1 cellular context compared by ENCODE assay signal in the genomic region with DNA sequence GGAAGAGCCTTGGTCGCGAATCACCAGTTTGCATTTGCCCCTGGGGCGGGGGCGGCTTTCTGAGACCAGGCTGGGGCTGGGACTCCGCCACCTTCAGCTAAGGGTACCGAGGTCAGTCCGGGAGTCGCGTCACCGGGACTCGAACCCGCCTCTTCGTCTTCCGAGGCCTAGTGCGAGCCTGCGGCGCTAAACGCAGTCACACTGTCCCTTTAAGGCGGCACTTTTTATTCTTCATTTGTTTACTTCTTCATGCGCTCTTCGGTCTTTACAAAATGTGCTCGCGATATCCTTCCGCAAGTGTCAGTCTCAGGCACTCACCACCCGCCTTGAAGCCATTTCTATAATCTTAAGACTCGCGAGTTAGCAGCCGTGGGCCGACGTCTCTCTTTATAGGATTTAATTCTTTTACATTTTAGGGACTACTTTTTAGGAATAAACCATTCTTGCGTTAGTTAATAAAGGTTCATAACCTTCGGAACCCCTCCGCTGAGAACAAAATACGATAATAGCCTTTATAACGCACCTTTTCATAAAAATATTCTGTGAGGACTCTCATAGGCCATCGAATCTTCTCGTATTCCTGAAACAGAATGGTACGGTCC.
A peak's percentile ranks its signal among the peaks of the same experiment; 100 is the strongest.
TF ChIP-seq lines count a peak whose summit lies in the region.

No MANE protein-coding gene starts in this region.

TF ChIP-seq in HepG2, 621 proteins besides CTCF, POLR2A, EP300 and RAD21 (continued from another document and continues in another):
- TF ChIP-seq, protein P1, sequence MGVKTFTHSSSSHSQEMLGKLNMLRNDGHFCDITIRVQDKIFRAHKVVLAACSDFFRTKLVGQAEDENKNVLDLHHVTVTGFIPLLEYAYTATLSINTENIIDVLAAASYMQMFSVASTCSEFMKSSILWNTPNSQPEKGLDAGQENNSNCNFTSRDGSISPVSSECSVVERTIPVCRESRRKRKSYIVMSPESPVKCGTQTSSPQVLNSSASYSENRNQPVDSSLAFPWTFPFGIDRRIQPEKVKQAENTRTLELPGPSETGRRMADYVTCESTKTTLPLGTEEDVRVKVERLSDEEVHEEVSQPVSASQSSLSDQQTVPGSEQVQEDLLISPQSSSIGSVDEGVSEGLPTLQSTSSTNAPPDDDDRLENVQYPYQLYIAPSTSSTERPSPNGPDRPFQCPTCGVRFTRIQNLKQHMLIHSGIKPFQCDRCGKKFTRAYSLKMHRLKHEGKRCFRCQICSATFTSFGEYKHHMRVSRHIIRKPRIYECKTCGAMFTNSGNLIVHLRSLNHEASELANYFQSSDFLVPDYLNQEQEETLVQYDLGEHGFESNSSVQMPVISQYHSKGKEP (CRISPR knock-in tag; IDR thresholded peaks at IDR 0.05), result 0 out of 2 replicates have a peak, but pooled peaks have one; percentile 11
- TF ChIP-seq ZFP62 (CRISPR knock-in tag; IDR thresholded peaks at IDR 0.05) (no peak), ZNF615 (CRISPR knock-in tag; IDR thresholded peaks at IDR 0.05; ENCODE audit: borderline replicate concordance) (0 out of 2 replicates have a peak, but pooled peaks have one; percentile 78), YY1 (IDR thresholded peaks at IDR 0.05; ENCODE audit: insufficient read depth, insufficient replicate concordance, low read depth, low read length) (peak; percentile 61), ZBTB7A (CRISPR knock-in tag; IDR thresholded peaks at IDR 0.05) (peak; percentile 81), MAFG (CRISPR knock-in tag; IDR thresholded peaks at IDR 0.05) (no peak), ZNF614 (CRISPR knock-in tag; IDR thresholded peaks at IDR 0.05; ENCODE audit: borderline replicate concordance) (no peak), AKAP8 (CRISPR knock-in tag; IDR thresholded peaks at IDR 0.05) (no peak), ARHGAP35 (CRISPR knock-in tag; IDR thresholded peaks at IDR 0.05; ENCODE audit: borderline replicate concordance) (0 out of 2 replicates have a peak, but pooled peaks have one; percentile 5), NR1H2 (CRISPR knock-in tag; IDR thresholded peaks at IDR 0.05; ENCODE audit: borderline replicate concordance, low read depth) (no peak), HOXD1 (CRISPR knock-in tag; IDR thresholded peaks at IDR 0.05) (0 out of 2 replicates have a peak, but pooled peaks have one; percentile 70), FOXA1 (IDR thresholded peaks at IDR 0.05) (0 out of 2 replicates have a peak, but pooled peaks have one; percentile 60), FOXA1 (CRISPR knock-in tag; IDR thresholded peaks at IDR 0.05) (peak; percentile 96), ZNF709 (CRISPR knock-in tag; IDR thresholded peaks at IDR 0.05) (no peak; the same call in 1 of the 2 replicates), ZNF160 (CRISPR knock-in tag; IDR thresholded peaks at IDR 0.05) (no peak)
- TF ChIP-seq, protein P2, sequence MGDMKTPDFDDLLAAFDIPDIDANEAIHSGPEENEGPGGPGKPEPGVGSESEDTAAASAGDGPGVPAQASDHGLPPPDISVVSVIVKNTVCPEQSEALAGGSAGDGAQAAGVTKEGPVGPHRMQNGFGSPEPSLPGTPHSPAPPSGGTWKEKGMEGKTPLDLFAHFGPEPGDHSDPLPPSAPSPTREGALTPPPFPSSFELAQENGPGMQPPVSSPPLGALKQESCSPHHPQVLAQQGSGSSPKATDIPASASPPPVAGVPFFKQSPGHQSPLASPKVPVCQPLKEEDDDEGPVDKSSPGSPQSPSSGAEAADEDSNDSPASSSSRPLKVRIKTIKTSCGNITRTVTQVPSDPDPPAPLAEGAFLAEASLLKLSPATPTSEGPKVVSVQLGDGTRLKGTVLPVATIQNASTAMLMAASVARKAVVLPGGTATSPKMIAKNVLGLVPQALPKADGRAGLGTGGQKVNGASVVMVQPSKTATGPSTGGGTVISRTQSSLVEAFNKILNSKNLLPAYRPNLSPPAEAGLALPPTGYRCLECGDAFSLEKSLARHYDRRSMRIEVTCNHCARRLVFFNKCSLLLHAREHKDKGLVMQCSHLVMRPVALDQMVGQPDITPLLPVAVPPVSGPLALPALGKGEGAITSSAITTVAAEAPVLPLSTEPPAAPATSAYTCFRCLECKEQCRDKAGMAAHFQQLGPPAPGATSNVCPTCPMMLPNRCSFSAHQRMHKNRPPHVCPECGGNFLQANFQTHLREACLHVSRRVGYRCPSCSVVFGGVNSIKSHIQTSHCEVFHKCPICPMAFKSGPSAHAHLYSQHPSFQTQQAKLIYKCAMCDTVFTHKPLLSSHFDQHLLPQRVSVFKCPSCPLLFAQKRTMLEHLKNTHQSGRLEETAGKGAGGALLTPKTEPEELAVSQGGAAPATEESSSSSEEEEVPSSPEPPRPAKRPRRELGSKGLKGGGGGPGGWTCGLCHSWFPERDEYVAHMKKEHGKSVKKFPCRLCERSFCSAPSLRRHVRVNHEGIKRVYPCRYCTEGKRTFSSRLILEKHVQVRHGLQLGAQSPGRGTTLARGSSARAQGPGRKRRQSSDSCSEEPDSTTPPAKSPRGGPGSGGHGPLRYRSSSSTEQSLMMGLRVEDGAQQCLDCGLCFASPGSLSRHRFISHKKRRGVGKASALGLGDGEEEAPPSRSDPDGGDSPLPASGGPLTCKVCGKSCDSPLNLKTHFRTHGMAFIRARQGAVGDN (CRISPR knock-in tag; IDR thresholded peaks at IDR 0.05), result peak; percentile 36
- TF ChIP-seq, protein P3, sequence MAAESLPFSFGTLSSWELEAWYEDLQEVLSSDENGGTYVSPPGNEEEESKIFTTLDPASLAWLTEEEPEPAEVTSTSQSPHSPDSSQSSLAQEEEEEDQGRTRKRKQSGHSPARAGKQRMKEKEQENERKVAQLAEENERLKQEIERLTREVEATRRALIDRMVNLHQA (CRISPR knock-in tag; IDR thresholded peaks at IDR 0.05), result no peak
- TF ChIP-seq, protein P4, sequence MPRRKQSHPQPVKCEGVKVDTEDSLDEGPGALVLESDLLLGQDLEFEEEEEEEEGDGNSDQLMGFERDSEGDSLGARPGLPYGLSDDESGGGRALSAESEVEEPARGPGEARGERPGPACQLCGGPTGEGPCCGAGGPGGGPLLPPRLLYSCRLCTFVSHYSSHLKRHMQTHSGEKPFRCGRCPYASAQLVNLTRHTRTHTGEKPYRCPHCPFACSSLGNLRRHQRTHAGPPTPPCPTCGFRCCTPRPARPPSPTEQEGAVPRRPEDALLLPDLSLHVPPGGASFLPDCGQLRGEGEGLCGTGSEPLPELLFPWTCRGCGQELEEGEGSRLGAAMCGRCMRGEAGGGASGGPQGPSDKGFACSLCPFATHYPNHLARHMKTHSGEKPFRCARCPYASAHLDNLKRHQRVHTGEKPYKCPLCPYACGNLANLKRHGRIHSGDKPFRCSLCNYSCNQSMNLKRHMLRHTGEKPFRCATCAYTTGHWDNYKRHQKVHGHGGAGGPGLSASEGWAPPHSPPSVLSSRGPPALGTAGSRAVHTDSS (CRISPR knock-in tag; conservative IDR thresholded peaks at IDR 0.05), result 0 out of 2 replicates have a peak, but pooled peaks have one; percentile 19
- TF ChIP-seq, protein P5, sequence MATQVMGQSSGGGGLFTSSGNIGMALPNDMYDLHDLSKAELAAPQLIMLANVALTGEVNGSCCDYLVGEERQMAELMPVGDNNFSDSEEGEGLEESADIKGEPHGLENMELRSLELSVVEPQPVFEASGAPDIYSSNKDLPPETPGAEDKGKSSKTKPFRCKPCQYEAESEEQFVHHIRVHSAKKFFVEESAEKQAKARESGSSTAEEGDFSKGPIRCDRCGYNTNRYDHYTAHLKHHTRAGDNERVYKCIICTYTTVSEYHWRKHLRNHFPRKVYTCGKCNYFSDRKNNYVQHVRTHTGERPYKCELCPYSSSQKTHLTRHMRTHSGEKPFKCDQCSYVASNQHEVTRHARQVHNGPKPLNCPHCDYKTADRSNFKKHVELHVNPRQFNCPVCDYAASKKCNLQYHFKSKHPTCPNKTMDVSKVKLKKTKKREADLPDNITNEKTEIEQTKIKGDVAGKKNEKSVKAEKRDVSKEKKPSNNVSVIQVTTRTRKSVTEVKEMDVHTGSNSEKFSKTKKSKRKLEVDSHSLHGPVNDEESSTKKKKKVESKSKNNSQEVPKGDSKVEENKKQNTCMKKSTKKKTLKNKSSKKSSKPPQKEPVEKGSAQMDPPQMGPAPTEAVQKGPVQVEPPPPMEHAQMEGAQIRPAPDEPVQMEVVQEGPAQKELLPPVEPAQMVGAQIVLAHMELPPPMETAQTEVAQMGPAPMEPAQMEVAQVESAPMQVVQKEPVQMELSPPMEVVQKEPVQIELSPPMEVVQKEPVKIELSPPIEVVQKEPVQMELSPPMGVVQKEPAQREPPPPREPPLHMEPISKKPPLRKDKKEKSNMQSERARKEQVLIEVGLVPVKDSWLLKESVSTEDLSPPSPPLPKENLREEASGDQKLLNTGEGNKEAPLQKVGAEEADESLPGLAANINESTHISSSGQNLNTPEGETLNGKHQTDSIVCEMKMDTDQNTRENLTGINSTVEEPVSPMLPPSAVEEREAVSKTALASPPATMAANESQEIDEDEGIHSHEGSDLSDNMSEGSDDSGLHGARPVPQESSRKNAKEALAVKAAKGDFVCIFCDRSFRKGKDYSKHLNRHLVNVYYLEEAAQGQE (IDR thresholded peaks at IDR 0.05; ENCODE audit: borderline replicate concordance in 1 of 2, low read depth in 1 of 2, low read length in 2 of 2), result peak in 1 of 2 experiments; percentile 52; a peak in 1 of 4 replicates
- TF ChIP-seq, protein P6, sequence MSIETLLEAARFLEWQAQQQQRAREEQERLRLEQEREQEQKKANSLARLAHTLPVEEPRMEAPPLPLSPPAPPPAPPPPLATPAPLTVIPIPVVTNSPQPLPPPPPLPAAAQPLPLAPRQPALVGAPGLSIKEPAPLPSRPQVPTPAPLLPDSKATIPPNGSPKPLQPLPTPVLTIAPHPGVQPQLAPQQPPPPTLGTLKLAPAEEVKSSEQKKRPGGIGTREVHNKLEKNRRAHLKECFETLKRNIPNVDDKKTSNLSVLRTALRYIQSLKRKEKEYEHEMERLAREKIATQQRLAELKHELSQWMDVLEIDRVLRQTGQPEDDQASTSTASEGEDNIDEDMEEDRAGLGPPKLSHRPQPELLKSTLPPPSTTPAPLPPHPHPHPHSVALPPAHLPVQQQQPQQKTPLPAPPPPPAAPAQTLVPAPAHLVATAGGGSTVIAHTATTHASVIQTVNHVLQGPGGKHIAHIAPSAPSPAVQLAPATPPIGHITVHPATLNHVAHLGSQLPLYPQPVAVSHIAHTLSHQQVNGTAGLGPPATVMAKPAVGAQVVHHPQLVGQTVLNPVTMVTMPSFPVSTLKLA (IDR thresholded peaks at IDR 0.05), result 0 out of 2 replicates have a peak, but pooled peaks have one; percentile 11
- TF ChIP-seq, protein P7, sequence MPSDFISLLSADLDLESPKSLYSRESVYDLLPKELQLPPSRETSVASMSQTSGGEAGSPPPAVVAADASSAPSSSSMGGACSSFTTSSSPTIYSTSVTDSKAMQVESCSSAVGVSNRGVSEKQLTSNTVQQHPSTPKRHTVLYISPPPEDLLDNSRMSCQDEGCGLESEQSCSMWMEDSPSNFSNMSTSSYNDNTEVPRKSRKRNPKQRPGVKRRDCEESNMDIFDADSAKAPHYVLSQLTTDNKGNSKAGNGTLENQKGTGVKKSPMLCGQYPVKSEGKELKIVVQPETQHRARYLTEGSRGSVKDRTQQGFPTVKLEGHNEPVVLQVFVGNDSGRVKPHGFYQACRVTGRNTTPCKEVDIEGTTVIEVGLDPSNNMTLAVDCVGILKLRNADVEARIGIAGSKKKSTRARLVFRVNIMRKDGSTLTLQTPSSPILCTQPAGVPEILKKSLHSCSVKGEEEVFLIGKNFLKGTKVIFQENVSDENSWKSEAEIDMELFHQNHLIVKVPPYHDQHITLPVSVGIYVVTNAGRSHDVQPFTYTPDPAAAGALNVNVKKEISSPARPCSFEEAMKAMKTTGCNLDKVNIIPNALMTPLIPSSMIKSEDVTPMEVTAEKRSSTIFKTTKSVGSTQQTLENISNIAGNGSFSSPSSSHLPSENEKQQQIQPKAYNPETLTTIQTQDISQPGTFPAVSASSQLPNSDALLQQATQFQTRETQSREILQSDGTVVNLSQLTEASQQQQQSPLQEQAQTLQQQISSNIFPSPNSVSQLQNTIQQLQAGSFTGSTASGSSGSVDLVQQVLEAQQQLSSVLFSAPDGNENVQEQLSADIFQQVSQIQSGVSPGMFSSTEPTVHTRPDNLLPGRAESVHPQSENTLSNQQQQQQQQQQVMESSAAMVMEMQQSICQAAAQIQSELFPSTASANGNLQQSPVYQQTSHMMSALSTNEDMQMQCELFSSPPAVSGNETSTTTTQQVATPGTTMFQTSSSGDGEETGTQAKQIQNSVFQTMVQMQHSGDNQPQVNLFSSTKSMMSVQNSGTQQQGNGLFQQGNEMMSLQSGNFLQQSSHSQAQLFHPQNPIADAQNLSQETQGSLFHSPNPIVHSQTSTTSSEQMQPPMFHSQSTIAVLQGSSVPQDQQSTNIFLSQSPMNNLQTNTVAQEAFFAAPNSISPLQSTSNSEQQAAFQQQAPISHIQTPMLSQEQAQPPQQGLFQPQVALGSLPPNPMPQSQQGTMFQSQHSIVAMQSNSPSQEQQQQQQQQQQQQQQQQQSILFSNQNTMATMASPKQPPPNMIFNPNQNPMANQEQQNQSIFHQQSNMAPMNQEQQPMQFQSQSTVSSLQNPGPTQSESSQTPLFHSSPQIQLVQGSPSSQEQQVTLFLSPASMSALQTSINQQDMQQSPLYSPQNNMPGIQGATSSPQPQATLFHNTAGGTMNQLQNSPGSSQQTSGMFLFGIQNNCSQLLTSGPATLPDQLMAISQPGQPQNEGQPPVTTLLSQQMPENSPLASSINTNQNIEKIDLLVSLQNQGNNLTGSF (CRISPR knock-in tag; IDR thresholded peaks at IDR 0.05), result peak; percentile 77
- TF ChIP-seq, protein P8, sequence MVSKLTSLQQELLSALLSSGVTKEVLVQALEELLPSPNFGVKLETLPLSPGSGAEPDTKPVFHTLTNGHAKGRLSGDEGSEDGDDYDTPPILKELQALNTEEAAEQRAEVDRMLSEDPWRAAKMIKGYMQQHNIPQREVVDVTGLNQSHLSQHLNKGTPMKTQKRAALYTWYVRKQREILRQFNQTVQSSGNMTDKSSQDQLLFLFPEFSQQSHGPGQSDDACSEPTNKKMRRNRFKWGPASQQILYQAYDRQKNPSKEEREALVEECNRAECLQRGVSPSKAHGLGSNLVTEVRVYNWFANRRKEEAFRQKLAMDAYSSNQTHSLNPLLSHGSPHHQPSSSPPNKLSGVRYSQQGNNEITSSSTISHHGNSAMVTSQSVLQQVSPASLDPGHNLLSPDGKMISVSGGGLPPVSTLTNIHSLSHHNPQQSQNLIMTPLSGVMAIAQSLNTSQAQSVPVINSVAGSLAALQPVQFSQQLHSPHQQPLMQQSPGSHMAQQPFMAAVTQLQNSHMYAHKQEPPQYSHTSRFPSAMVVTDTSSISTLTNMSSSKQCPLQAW (CRISPR knock-in tag; IDR thresholded peaks at IDR 0.05), result no peak
- TF ChIP-seq, protein P9, sequence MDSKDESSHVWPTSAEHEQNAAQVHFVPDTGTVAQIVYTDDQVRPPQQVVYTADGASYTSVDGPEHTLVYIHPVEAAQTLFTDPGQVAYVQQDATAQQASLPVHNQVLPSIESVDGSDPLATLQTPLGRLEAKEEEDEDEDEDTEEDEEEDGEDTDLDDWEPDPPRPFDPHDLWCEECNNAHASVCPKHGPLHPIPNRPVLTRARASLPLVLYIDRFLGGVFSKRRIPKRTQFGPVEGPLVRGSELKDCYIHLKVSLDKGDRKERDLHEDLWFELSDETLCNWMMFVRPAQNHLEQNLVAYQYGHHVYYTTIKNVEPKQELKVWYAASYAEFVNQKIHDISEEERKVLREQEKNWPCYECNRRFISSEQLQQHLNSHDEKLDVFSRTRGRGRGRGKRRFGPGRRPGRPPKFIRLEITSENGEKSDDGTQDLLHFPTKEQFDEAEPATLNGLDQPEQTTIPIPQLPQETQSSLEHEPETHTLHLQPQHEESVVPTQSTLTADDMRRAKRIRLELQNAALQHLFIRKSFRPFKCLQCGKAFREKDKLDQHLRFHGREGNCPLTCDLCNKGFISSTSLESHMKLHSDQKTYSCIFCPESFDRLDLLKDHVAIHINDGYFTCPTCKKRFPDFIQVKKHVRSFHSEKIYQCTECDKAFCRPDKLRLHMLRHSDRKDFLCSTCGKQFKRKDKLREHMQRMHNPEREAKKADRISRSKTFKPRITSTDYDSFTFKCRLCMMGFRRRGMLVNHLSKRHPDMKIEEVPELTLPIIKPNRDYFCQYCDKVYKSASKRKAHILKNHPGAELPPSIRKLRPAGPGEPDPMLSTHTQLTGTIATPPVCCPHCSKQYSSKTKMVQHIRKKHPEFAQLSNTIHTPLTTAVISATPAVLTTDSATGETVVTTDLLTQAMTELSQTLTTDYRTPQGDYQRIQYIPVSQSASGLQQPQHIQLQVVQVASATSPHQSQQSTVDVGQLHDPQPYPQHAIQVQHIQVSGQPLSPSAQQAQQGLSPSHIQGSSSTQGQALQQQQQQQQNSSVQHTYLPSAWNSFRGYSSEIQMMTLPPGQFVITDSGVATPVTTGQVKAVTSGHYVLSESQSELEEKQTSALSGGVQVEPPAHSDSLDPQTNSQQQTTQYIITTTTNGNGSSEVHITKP (CRISPR knock-in tag; IDR thresholded peaks at IDR 0.05; ENCODE audit: low read depth), result peak; percentile 99
